Comparison of ENCODE assay signal across 15 cellular contexts in genomic region chr19:1896508-1896907, GRCh38. TPM values are rescaled to one million over a fixed set of nuclear protein-coding genes. Genes with fewer than 3 reads are reported as not detected.
DNase-seq lines count a peak whose midpoint lies in the region; ATAC-seq and TF ChIP-seq lines count a peak whose summit lies in the region.
"Had no signal": no experiment of that assay in that cellular context is flagged by ENCODE, and none has a peak within 500 bp of the region (broad histone marks: within the 10 kb centered on the region; RNA-seq: fewer than 3 reads in every experiment).

No MANE protein-coding gene starts in this region.

- no peak for TF ChIP-seq CTCF in tibial nerve (IDR thresholded peaks at IDR 0.05)

- peaks cover 28% of the 10 kb centered on the region for H3K4me1 Mint-ChIP-seq in activated naive CD4-positive, alpha-beta T cell treated with anti-CD3 and anti-CD28 coated beads for 36 hours (ENCODE audit: low read depth)
- H3K4me1 Mint-ChIP-seq in T-cell: peaks cover 30 to 38% (median 32%) of the 10 kb centered on the region in 3 donors
- peaks cover 55% of the 10 kb centered on the region for H3K4me1 Mint-ChIP-seq in dendritic cell treated with granulocyte-macrophage colony-stimulating factor and Interleukin-4, amounts not matched to agents 40 ng/mL and 50 ng/mL, for 4 days (ENCODE audit: low read depth)

- no peaks in the 10 kb centered on the region for H3K9me3 ChIP-seq in tibial nerve
- H3K9me3 ChIP-seq: gastroesophageal sphincter, pancreas, thyroid gland had no signal

- H3K27me3 Mint-ChIP-seq in activated naive CD4-positive, alpha-beta T cell treated with anti-CD3 and anti-CD28 coated beads for 36 hours (ENCODE audit: low read depth): no peaks in the 10 kb centered on the region
- no peaks in the 10 kb centered on the region for H3K27me3 Mint-ChIP-seq in T-cell
- H3K27me3 Mint-ChIP-seq in dendritic cell treated with granulocyte-macrophage colony-stimulating factor and Interleukin-4, amounts not matched to agents 40 ng/mL and 50 ng/mL, for 4 days: no peaks in the 10 kb centered on the region

- peak overlapping the region in 3 of 4 donors; percentile 64 to 88 (median 70) for H3K27ac ChIP-seq in tibial nerve

- peak overlapping the region; percentile 95 for H3K27ac Mint-ChIP-seq in activated naive CD4-positive, alpha-beta T cell treated with anti-CD3 and anti-CD28 coated beads for 36 hours
- peak overlapping the region; percentile 52 to 94 for H3K27ac Mint-ChIP-seq in T-cell
- H3K27ac Mint-ChIP-seq in dendritic cell treated with granulocyte-macrophage colony-stimulating factor and Interleukin-4, amounts not matched to agents 40 ng/mL and 50 ng/mL, for 4 days: peak overlapping the region; percentile 99

- H3K4me3 Mint-ChIP-seq in activated naive CD4-positive, alpha-beta T cell treated with anti-CD3 and anti-CD28 coated beads for 36 hours: peak overlapping the region; percentile 85
- H3K4me3 Mint-ChIP-seq in T-cell: peak overlapping the region in 2 of 3 donors; percentile 80 to 86
- H3K4me3 Mint-ChIP-seq in dendritic cell treated with granulocyte-macrophage colony-stimulating factor and Interleukin-4, amounts not matched to agents 40 ng/mL and 50 ng/mL, for 4 days: peak overlapping the region; percentile 84

- no peak for TF ChIP-seq EP300 in tibial nerve (IDR thresholded peaks at IDR 0.05)

- no peaks in the 10 kb centered on the region for H3K9me3 Mint-ChIP-seq in activated naive CD4-positive, alpha-beta T cell treated with anti-CD3 and anti-CD28 coated beads for 36 hours
- no peaks in the 10 kb centered on the region for H3K9me3 Mint-ChIP-seq in T-cell
- no peaks in the 10 kb centered on the region for H3K9me3 Mint-ChIP-seq in dendritic cell treated with granulocyte-macrophage colony-stimulating factor and Interleukin-4, amounts not matched to agents 40 ng/mL and 50 ng/mL, for 4 days

- intact Hi-C loops in activated naive CD4-positive, alpha-beta T cell treated with anti-CD3 and anti-CD28 coated beads for 36 hours (cut with micrococcal nuclease): loop anchor here (5.0 kb wide), 2 partner anchors 166 to 201 kb away; partner anchors contain the start of genes IZUMO4 and MOB3A
- intact Hi-C loops in dendritic cell treated with granulocyte-macrophage colony-stimulating factor and Interleukin-4, amounts not matched to agents 40 ng/mL and 50 ng/mL, for 4 days (cut with micrococcal nuclease): loop anchor here (5.0 kb wide), 1 partner anchor 34 kb away; the partner anchor contains the start of gene KLF16

- DNase-seq in activated naive CD4-positive, alpha-beta T cell treated with anti-CD3 and anti-CD28 coated beads for 36 hours: no peak
- DNase-seq in activated naive CD4-positive, alpha-beta T cell treated with anti-CD3 and anti-CD28 coated beads, Interleukin-2, amount 50 U/mL, for 16 hours: no peak
- DNase-seq in T-cell (no peak), tibial nerve (ENCODE audit: low spot score in 2 of 2) (no peak), NCI-H524 (lab: John Stamatoyannopoulos, UW) (no peak)
- no peak for DNase-seq in stimulated activated naive CD4-positive, alpha-beta T cell (lab: John Stamatoyannopoulos, UW)
- DNase-seq: activated CD4-positive, CD25-positive, alpha-beta regulatory T cell; DMS79 treated with DMSO at 0.1 percent for 48 hours; GM23248; NCI-H1930; pancreas; thyroid gland had no signal

- H3K4me1 ChIP-seq in tibial nerve: peaks cover 0 to 20% (median 9%) of the 10 kb centered on the region in 4 donors
- H3K4me1 ChIP-seq: pancreas had no signal

- TF ChIP-seq POLR2A in tibial nerve (IDR thresholded peaks at IDR 0.05): no peak

- CTCF ChIA-PET in activated naive CD4-positive, alpha-beta T cell treated with anti-CD3 and anti-CD28 coated beads for 36 hours (lab: Charles Lee): interaction anchor here (0.6 to 1.2 kb wide), 5 partner anchors 13 to 365 kb away, joined by 3 to 4 read pairs (median 3); no protein-coding TSS in a partner anchor
- CTCF ChIA-PET in T-cell (lab: Charles Lee): interaction anchor here in 1 of 2 donors (0.6 to 0.7 kb wide), 2 partner anchors 15 to 33 kb away, joined by 4 read pairs; no protein-coding TSS in a partner anchor

- H3K4me3 ChIP-seq in tibial nerve: no peak overlapping the region
- H3K4me3 ChIP-seq: thyroid gland had no signal

- H3K27me3 ChIP-seq in tibial nerve: no peaks in the 10 kb centered on the region
- H3K27me3 ChIP-seq: gastroesophageal sphincter, pancreas, thyroid gland had no signal

- 77 to 84% methylated on average over 13 of the region's 13 CpGs for WGBS in tibial nerve, 2 donors

- POLR2A ChIA-PET in T-cell (lab: Charles Lee): interaction anchor here in 1 of 2 donors (0.7 kb wide), 1 partner anchor 727 kb away, joined by 3 read pairs; no protein-coding TSS in a partner anchor

- no peaks in the 10 kb centered on the region for H3K36me3 Mint-ChIP-seq in activated naive CD4-positive, alpha-beta T cell treated with anti-CD3 and anti-CD28 coated beads for 36 hours (ENCODE audit: low read depth)
- H3K36me3 Mint-ChIP-seq in T-cell: no peaks in the 10 kb centered on the region
- no peaks in the 10 kb centered on the region for H3K36me3 Mint-ChIP-seq in dendritic cell treated with granulocyte-macrophage colony-stimulating factor and Interleukin-4, amounts not matched to agents 40 ng/mL and 50 ng/mL, for 4 days (ENCODE audit: low read depth)

- no peaks in the 10 kb centered on the region for H3K36me3 ChIP-seq in tibial nerve
- H3K36me3 ChIP-seq: gastroesophageal sphincter, pancreas, thyroid gland had no signal

- ATAC-seq in T-cell (replicated peaks in 1 of 4) (no peak), GM18909 (IDR thresholded peaks at IDR 0.05; ENCODE audit: poor library complexity, unreplicated experiment) (no peak)

RNA-seq across cellular contexts. Expression of gene ADAT3, which starts 8.7 kb away (rescaled TPM):
- total RNA-seq in activated naive CD4-positive, alpha-beta T cell treated with anti-CD3 and anti-CD28 coated beads for 36 hours: 1 to 10 TPM; 3.0 to 3.4 TPM
- 10 to 100 TPM in 1 of 5 donors, 1 to 10 TPM in 4; 6.0 to 16.1 (median 7.7) TPM for total RNA-seq in T-cell
- total RNA-seq in tibial nerve: 1 to 10 TPM; 2.4 to 8.7 (median 4.8) TPM

RNA-seq across cellular contexts. Expression of gene SCAMP4, which starts 8.7 kb away (rescaled TPM):
- 10 to 100 TPM; 12.1 to 14.5 TPM for total RNA-seq in activated naive CD4-positive, alpha-beta T cell treated with anti-CD3 and anti-CD28 coated beads for 36 hours
- total RNA-seq in T-cell (10 to 100 TPM; 24.8 to 49.2 (median 27.5) TPM), tibial nerve (10 to 100 TPM; 34.7 to 65.7 (median 56.2) TPM)

RNA-seq across cellular contexts. Expression of gene ABHD17A, which starts 11.2 kb away (rescaled TPM):
- total RNA-seq in activated naive CD4-positive, alpha-beta T cell treated with anti-CD3 and anti-CD28 coated beads for 36 hours: 10 to 100 TPM; 79.3 to 79.9 TPM
- total RNA-seq in T-cell (100 to 1,000 TPM; 136 to 185 (median 151) TPM), tibial nerve (100 to 1,000 TPM; 127 to 165 (median 132) TPM)

RNA-seq across cellular contexts. Expression of gene KLF16, which starts 33.1 kb away (rescaled TPM):
- total RNA-seq in activated naive CD4-positive, alpha-beta T cell treated with anti-CD3 and anti-CD28 coated beads for 36 hours: 10 to 100 TPM; 13.5 to 15.0 TPM
- 10 to 100 TPM; 29.8 to 61.4 (median 32.7) TPM for total RNA-seq in T-cell
- 1 to 10 TPM; 4.6 to 8.4 (median 7.0) TPM for total RNA-seq in tibial nerve

RNA-seq across cellular contexts. Expression of gene CSNK1G2, which starts 44.5 kb away (rescaled TPM):
- total RNA-seq in activated naive CD4-positive, alpha-beta T cell treated with anti-CD3 and anti-CD28 coated beads for 36 hours: 10 to 100 TPM; 50.6 to 51.0 TPM
- total RNA-seq in T-cell (100 to 1,000 TPM; 104 to 181 (median 161) TPM), tibial nerve (100 to 1,000 TPM in 1 of 4 donors, 10 to 100 TPM in 3; 38.9 to 132 (median 55.6) TPM)
